In genomic region chr1:73100216-73100615, GRCh38 we compare ENCODE assay signal across 29 cellular contexts.
A peak's percentile ranks its signal among the peaks of the same experiment; 100 is the strongest.
DNase-seq lines count a peak whose midpoint lies in the region; ATAC-seq, FAIRE-seq and TF ChIP-seq lines count a peak whose summit lies in the region.
"Had no signal": no experiment of that assay in that cellular context is flagged by ENCODE, and none has a peak within 500 bp of the region (broad histone marks: within the 10 kb centered on the region; RNA-seq: fewer than 3 reads in every experiment).

No MANE protein-coding gene starts in this region.

- peaks cover 8% of the 10 kb centered on the region for H3K9me3 Mint-ChIP-seq in type B pancreatic cell

- H3K79me2 ChIP-seq in H1 (ENCODE audit: control insufficient read depth in 1 of 2, insufficient read depth in 2 of 2, low read length in 2 of 2) = no peaks in the 10 kb centered on the region

- no peak overlapping the region for H3K18ac ChIP-seq in H1 (ENCODE audit: extremely low read depth, low read length)

- H3K27me3 ChIP-seq in breast epithelium (no peaks in the 10 kb centered on the region), H1 (replicated peaks in 1 of 4; ENCODE audit: control insufficient read depth in 3 of 4, extremely low read depth in 1 of 4, insufficient read depth in 3 of 4, low read length in 3 of 4) (no peaks in the 10 kb centered on the region)
- H3K27me3 ChIP-seq: BLaER1, foreskin keratinocyte, sigmoid colon had no signal

- H3K4me1 ChIP-seq in breast epithelium = no peaks in the 10 kb centered on the region
- H3K4me1 ChIP-seq in H1 (replicated peaks in 1 of 4; ENCODE audit: control insufficient read depth in 3 of 4, insufficient read depth in 4 of 4, low read length in 3 of 4) = no peaks in the 10 kb centered on the region; a peak in 1 of 7 replicates
- H3K4me1 ChIP-seq: BLaER1, foreskin keratinocyte, sigmoid colon had no signal

- no peak overlapping the region for H3K9ac ChIP-seq in H1 (replicated peaks in 1 of 4; ENCODE audit: extremely low read depth in 1 of 4, low read depth in 3 of 4, low read length in 3 of 4)
- H3K9ac ChIP-seq: BLaER1 had no signal

- H3K4me2 ChIP-seq in H1 (ENCODE audit: insufficient read depth in 1 of 2, low read depth in 2 of 2, low read length in 2 of 2) = no peak overlapping the region
- H3K4me2 ChIP-seq: BLaER1 had no signal

- no peaks in the 10 kb centered on the region for H3K23me2 ChIP-seq in H1 (ENCODE audit: low read depth, low read length)

- TF ChIP-seq RAD21 in H1 (IDR thresholded peaks at IDR 0.05 in 1 of 2, conservative IDR thresholded peaks at IDR 0.05 in 1 of 2; ENCODE audit: low read depth in 2 of 2, low read length in 2 of 2) = peak; percentile 63

- H3K9me3 ChIP-seq in breast epithelium (peaks cover 0 to 9% of the 10 kb centered on the region in 2 donors), H1 (ENCODE audit: insufficient read depth in 2 of 2, low read depth in 1 of 2, low read length in 1 of 2) (peaks cover 5 to 6% of the 10 kb centered on the region in 2 experiments)
- H3K9me3 ChIP-seq: sigmoid colon, thoracic aorta had no signal

- no peak for TF ChIP-seq CTCF in breast epithelium (IDR thresholded peaks at IDR 0.05)
- TF ChIP-seq CTCF in H1 (IDR thresholded peaks at IDR 0.05; ENCODE audit: control extremely low read depth in 1 of 3, insufficient read depth in 1 of 3, low read depth in 1 of 3, low read length in 3 of 3) = peak in 2 of 3 experiments; percentile 8 to 10; a peak in 2 of 4 replicates
- no peak for TF ChIP-seq CTCF in type B pancreatic cell (conservative IDR thresholded peaks at IDR 0.05)

- no peak overlapping the region for H2AFZ ChIP-seq in H1 (ENCODE audit: low read length)

- no peaks in the 10 kb centered on the region for H4K20me1 ChIP-seq in H1 (replicated peaks in 1 of 2; ENCODE audit: control insufficient read depth in 1 of 2, insufficient read depth in 2 of 2, low read length in 2 of 2)
- H4K20me1 ChIP-seq: BLaER1 had no signal

- H3K27ac Mint-ChIP-seq in type B pancreatic cell = peak overlapping the region; percentile 37
- H3K27ac Mint-ChIP-seq: activated CD4-positive, alpha-beta memory T cell treated with anti-CD3 and anti-CD28 coated beads, Interleukin-2, amount 10 ng/mL, durations not matched to agents 7 days and 5 days; stimulated activated effector memory CD8-positive, alpha-beta T cell treated with anti-CD3 and anti-CD28 coated beads, Interleukin-12 subunit alpha, Interleukin-12 subunit beta, amount 100 ng/mL, for 72 hours; T-helper 1 cell treated with Interleukin-12 subunit alpha and Interleukin-12 subunit beta and Interleukin-4 antibody, amounts not matched to agents 30 μg/mL and 1 μg/mL, for 36 hours had no signal

- intact Hi-C loops in breast epithelium (cut with DNase I; ENCODE audit: low total_unique reads) = no loop called here

- H3K4me3 Mint-ChIP-seq in type B pancreatic cell = no peak overlapping the region
- H3K4me3 Mint-ChIP-seq: activated CD4-positive, alpha-beta memory T cell treated with anti-CD3 and anti-CD28 coated beads, Interleukin-2, amount 10 ng/mL, durations not matched to agents 7 days and 5 days; stimulated activated effector memory CD8-positive, alpha-beta T cell treated with anti-CD3 and anti-CD28 coated beads, Interleukin-12 subunit alpha, Interleukin-12 subunit beta, amount 100 ng/mL, for 72 hours; T-helper 1 cell treated with Interleukin-12 subunit alpha and Interleukin-12 subunit beta and Interleukin-4 antibody, amounts not matched to agents 30 μg/mL and 1 μg/mL, for 36 hours had no signal

- H3K36me3 ChIP-seq in breast epithelium (no peaks in the 10 kb centered on the region), H1 (ENCODE audit: control insufficient read depth in 2 of 4, insufficient read depth in 4 of 4, low read length in 3 of 4) (no peaks in the 10 kb centered on the region)
- H3K36me3 ChIP-seq: BLaER1, sigmoid colon, thoracic aorta, WERI-Rb-1 had no signal

- H2BK5ac ChIP-seq in H1 (ENCODE audit: low read depth, low read length) = no peak overlapping the region

- H3K36me3 Mint-ChIP-seq in type B pancreatic cell = no peaks in the 10 kb centered on the region
- H3K36me3 Mint-ChIP-seq: stimulated activated effector memory CD8-positive, alpha-beta T cell treated with anti-CD3 and anti-CD28 coated beads, Interleukin-12 subunit alpha, Interleukin-12 subunit beta, amount 100 ng/mL, for 72 hours had no signal

- POLR2A ChIA-PET in H1 (lab: Charles Lee; ENCODE audit: partially characterized antibody) = no interaction called here

- H3K14ac ChIP-seq in H1 (ENCODE audit: insufficient read length) = no peak overlapping the region

- no peak overlapping the region for H3K27ac ChIP-seq in breast epithelium
- no peak overlapping the region for H3K27ac ChIP-seq in H1 (ENCODE audit: low read depth, low read length)
- H3K27ac ChIP-seq: BLaER1, epithelial cell of prostate, foreskin keratinocyte, sigmoid colon, thoracic aorta, WERI-Rb-1 had no signal

- no peak for TF ChIP-seq EP300 in H1 (IDR thresholded peaks at IDR 0.05; ENCODE audit: borderline replicate concordance in 1 of 2, low read depth in 2 of 2, low read length in 2 of 2)

- no peak overlapping the region for H2BK15ac ChIP-seq in H1 (ENCODE audit: low read length)

- no peak overlapping the region for H2BK12ac ChIP-seq in H1 (ENCODE audit: low read depth, low read length)

- H3K4me1 Mint-ChIP-seq in type B pancreatic cell (ENCODE audit: unreplicated experiment) = no peaks in the 10 kb centered on the region
- H3K4me1 Mint-ChIP-seq: activated CD4-positive, alpha-beta memory T cell treated with anti-CD3 and anti-CD28 coated beads, Interleukin-2, amount 10 ng/mL, durations not matched to agents 7 days and 5 days; stimulated activated effector memory CD8-positive, alpha-beta T cell treated with anti-CD3 and anti-CD28 coated beads, Interleukin-12 subunit alpha, Interleukin-12 subunit beta, amount 100 ng/mL, for 72 hours had no signal

- no peaks in the 10 kb centered on the region for H3K79me1 ChIP-seq in H1 (ENCODE audit: low read depth, low read length)

- H3K23ac ChIP-seq in H1 (ENCODE audit: insufficient read length) = no peak overlapping the region

- no peaks in the 10 kb centered on the region for H3K27me3 Mint-ChIP-seq in type B pancreatic cell
- H3K27me3 Mint-ChIP-seq: activated CD4-positive, alpha-beta memory T cell treated with anti-CD3 and anti-CD28 coated beads, Interleukin-2, amount 10 ng/mL, durations not matched to agents 7 days and 5 days had no signal

- no peak for ATAC-seq in GM19455 (IDR thresholded peaks at IDR 0.05; ENCODE audit: unreplicated experiment)
- ATAC-seq in GM18511 (IDR thresholded peaks at IDR 0.05; ENCODE audit: unreplicated experiment) = no peak
- ATAC-seq: foreskin keratinocyte; stimulated activated effector memory CD8-positive, alpha-beta T cell treated with anti-CD3 and anti-CD28 coated beads, Interleukin-12 subunit alpha, Interleukin-12 subunit beta, amount 100 ng/mL, for 72 hours had no signal

- no peak for FAIRE-seq in H1 (lab: Jason Lieb, UNC)
- FAIRE-seq: GM18507, kidney had no signal

- 78% methylated on average over 4 of the region's 4 CpGs; no CpG with 5 or more reads in 1 of the 2 experiments for WGBS in H1 (ENCODE audit: extremely low coverage in 1 of 2, insufficient coverage in 1 of 2, insufficient read length in 1 of 2, insufficient replicate concordance in 2 of 2, low coverage in 1 of 2, low lambda C conversion rate in 2 of 2, missing lambda C conversion rate in 1 of 2), 2 experiments

- in situ Hi-C loops in T47D (cut with HindIII; ENCODE audit: low pct_unique_long_range_greater_than_20kb, low sequenced_read_pairs) = no loop called here

- TF ChIP-seq POLR2A in breast epithelium (IDR thresholded peaks at IDR 0.05) (no peak), H1 (IDR thresholded peaks at IDR 0.05; ENCODE audit: control extremely low read depth in 1 of 2, low read depth in 2 of 2, low read length in 2 of 2) (no peak)

- no peak overlapping the region for H2BK20ac ChIP-seq in H1 (ENCODE audit: low read length)

- CTCF ChIA-PET in H1 (lab: Charles Lee; ENCODE audit: partially characterized antibody) = interaction anchor here (0.6 to 3.2 kb wide), 3 partner anchors 23 to 375 kb away, joined by 4 to 18 read pairs (median 4); no protein-coding TSS in a partner anchor

- H3K4ac ChIP-seq in H1 (replicated peaks; ENCODE audit: insufficient read length, low read depth, low read length) = no peak overlapping the region

- H3K4me3 ChIP-seq in breast epithelium (no peak overlapping the region), H1 (ENCODE audit: extremely low read depth in 1 of 4, insufficient read depth in 2 of 4, low read depth in 3 of 4, low read length in 4 of 4) (no peak overlapping the region)
- H3K4me3 ChIP-seq: BLaER1, lung, sigmoid colon, thoracic aorta had no signal

- no peak overlapping the region for H4K8ac ChIP-seq in H1 (ENCODE audit: extremely low read depth, insufficient read depth, low read length)

- no peak overlapping the region for H4K91ac ChIP-seq in H1 (replicated peaks; ENCODE audit: insufficient read length, low read length)

- DNase-seq in T47D (ENCODE audit: low read depth in 1 of 2, low spot score in 1 of 2) (peak; percentile 3 to 36), breast epithelium (ENCODE audit: low spot score in 2 of 2) (no peak), OCI-M1 (lab: John Stamatoyannopoulos, UW) (peak; percentile 9), H1 (ENCODE audit: low read depth in 1 of 2, low spot score in 2 of 2) (no peak), type B pancreatic cell (ENCODE audit: extremely low spot score, unreplicated experiment) (no peak), NAMALWA (ENCODE audit: low spot score) (no peak)
- DNase-seq: activated CD4-positive, alpha-beta memory T cell treated with anti-CD3 and anti-CD28 coated beads, Interleukin-2, amount 10 ng/mL, durations not matched to agents 7 days and 5 days; activated T-cell treated with anti-CD3 and anti-CD28 coated beads, Interleukin-2, amount 50 U/mL, for 1 hour; amygdala; Calu3; dermis blood vessel endothelial cell; foreskin keratinocyte; hypothalamus; kidney; NCI-H1048; NCI-H1930; NCI-H446; SIG-M5; sigmoid colon; WERI-Rb-1 had no signal

- H4K5ac ChIP-seq in H1 (ENCODE audit: insufficient read length, low read depth, low read length) = no peak overlapping the region

- H2AK5ac ChIP-seq in H1 (ENCODE audit: low read depth, low read length) = no peak overlapping the region

- no peak overlapping the region for H2BK120ac ChIP-seq in H1 (replicated peaks; ENCODE audit: low read depth, low read length)

- no peak overlapping the region for H3K56ac ChIP-seq in H1 (replicated peaks; ENCODE audit: insufficient read length, low read depth, low read length)

TF ChIP-seq in H1, 55 proteins besides CTCF, POLR2A, EP300 and RAD21 (continues in another document):
- TF ChIP-seq NANOG (IDR thresholded peaks at IDR 0.05; ENCODE audit: insufficient read depth, low read depth, low read length, poor library complexity, severe bottlenecking) (no peak), JUN (IDR thresholded peaks at IDR 0.05; ENCODE audit: low read depth, low read length) (no peak), E2F6 (IDR thresholded peaks at IDR 0.05) (no peak), CTBP2 (IDR thresholded peaks at IDR 0.05; ENCODE audit: borderline replicate concordance, insufficient read depth, insufficient read length, low read length) (no peak)

Comparison
In these comparisons a context has a peak if more than half of its experiments do, and no peak if none do; other contexts are left out.
1. DNase-seq: peak in T47D (2 of 2) and OCI-M1 (single experiment); none in breast epithelium (0 of 2), H1 (0 of 2), type B pancreatic cell (single experiment) and NAMALWA (single experiment).
2. CTCF ChIP-seq: peak in H1 (2 of 3); none in breast epithelium (0 of 3) and type B pancreatic cell (single experiment).